8 cellular contexts compared by ENCODE assay signal in genomic region chr7:66741706-66742053, GRCh38. TPM values are rescaled to one million over a fixed set of nuclear protein-coding genes. Genes with fewer than 3 reads are reported as not detected.
A peak's percentile ranks its signal among the peaks of the same experiment; 100 is the strongest.
DNase-seq lines count a peak whose midpoint lies in the region; ATAC-seq and TF ChIP-seq lines count a peak whose summit lies in the region.

No MANE protein-coding gene starts in this region.

- peaks cover under 1 to 11% (median 3%) of the 10 kb centered on the region in 3 donors for H3K36me3 ChIP-seq in tibial artery

- peaks cover 42% of the 10 kb centered on the region for H3K36me3 Mint-ChIP-seq in activated T-cell treated with anti-CD3 and anti-CD28 coated beads, Interleukin-2, amount 50 U/mL, for 24 hours (ENCODE audit: low read depth)
- H3K36me3 Mint-ChIP-seq in activated T-helper 17 cell treated with anti-CD3 and anti-CD28 coated beads, Interleukin-2, amount 50 U/mL, for 72 hours (ENCODE audit: low read depth), result peaks cover 39% of the 10 kb centered on the region

- peaks cover 0 to 46% (median 25%) of the 10 kb centered on the region in 4 donors for H3K4me1 ChIP-seq in tibial artery

- peak overlapping the region; percentile 97 for H3K4me3 Mint-ChIP-seq in activated T-cell treated with anti-CD3 and anti-CD28 coated beads, Interleukin-2, amount 50 U/mL, for 24 hours
- peak overlapping the region; percentile 93 for H3K4me3 Mint-ChIP-seq in activated T-helper 17 cell treated with anti-CD3 and anti-CD28 coated beads, Interleukin-2, amount 50 U/mL, for 72 hours

- TF ChIP-seq CTCF in tibial artery (IDR thresholded peaks at IDR 0.05), result no peak

- intact Hi-C loops in tibial artery (cut with DNase I; ENCODE audit: low total_unique reads), result loop anchor here (2.0 to 5.0 kb wide), 2 partner anchors 113 to 256 kb away; partner anchors contain the start of genes KCTD7, SBDS and TYW1

- ATAC-seq in activated T-helper 17 cell treated with anti-CD3 and anti-CD28 coated beads, Interleukin-2, amount 50 U/mL, for 72 hours (replicated peaks), result no peak
- ATAC-seq in GM18867 (IDR thresholded peaks at IDR 0.05; ENCODE audit: unreplicated experiment), result no peak

- peaks cover 49% of the 10 kb centered on the region for H3K4me1 Mint-ChIP-seq in activated T-cell treated with anti-CD3 and anti-CD28 coated beads, Interleukin-2, amount 50 U/mL, for 24 hours (ENCODE audit: low read depth)
- H3K4me1 Mint-ChIP-seq in activated T-helper 17 cell treated with anti-CD3 and anti-CD28 coated beads, Interleukin-2, amount 50 U/mL, for 72 hours, result peaks cover 8% of the 10 kb centered on the region

- peak overlapping the region; percentile 91 to 92 for H3K4me3 ChIP-seq in tibial artery

- H3K27me3 Mint-ChIP-seq in activated T-cell treated with anti-CD3 and anti-CD28 coated beads, Interleukin-2, amount 50 U/mL, for 24 hours, result no peaks in the 10 kb centered on the region
- no peaks in the 10 kb centered on the region for H3K27me3 Mint-ChIP-seq in activated T-helper 17 cell treated with anti-CD3 and anti-CD28 coated beads, Interleukin-2, amount 50 U/mL, for 72 hours

- no peaks in the 10 kb centered on the region for H3K9me3 ChIP-seq in tibial artery

- no peaks in the 10 kb centered on the region for H3K27me3 ChIP-seq in tibial artery

- peak overlapping the region; percentile 96 for H3K27ac Mint-ChIP-seq in activated T-cell treated with anti-CD3 and anti-CD28 coated beads, Interleukin-2, amount 50 U/mL, for 24 hours
- H3K27ac Mint-ChIP-seq in activated T-helper 17 cell treated with anti-CD3 and anti-CD28 coated beads, Interleukin-2, amount 50 U/mL, for 72 hours, result peak overlapping the region; percentile 91

- no peaks in the 10 kb centered on the region for H3K9me3 Mint-ChIP-seq in activated T-cell treated with anti-CD3 and anti-CD28 coated beads, Interleukin-2, amount 50 U/mL, for 24 hours
- H3K9me3 Mint-ChIP-seq in activated T-helper 17 cell treated with anti-CD3 and anti-CD28 coated beads, Interleukin-2, amount 50 U/mL, for 72 hours, result no peaks in the 10 kb centered on the region

- DNase-seq in activated T-cell treated with anti-CD3 and anti-CD28 coated beads, Interleukin-2, amount 50 U/mL, for 24 hours, result no peak
- no peak for DNase-seq in activated T-cell treated with anti-CD3 and anti-CD28 coated beads, Interleukin-2, amount 50 U/mL, for 1 hour
- DNase-seq in kidney tubule cell (ENCODE audit: low spot score), result peak; percentile 35
- DNase-seq in tibial artery, result no peak
- no peak for DNase-seq in activated effector memory CD4-positive, alpha-beta T cell treated with anti-CD3 and anti-CD28 coated beads, Interleukin-2, amount 50 U/mL, for 16 hours
- no peak for DNase-seq in stimulated activated naive CD4-positive, alpha-beta T cell (lab: John Stamatoyannopoulos, UW)

- H3K27ac ChIP-seq in tibial artery, result peak overlapping the region; percentile 94 to 98

RNA-seq across cellular contexts. Expression of gene RABGEF1, which starts 1.1 kb away (rescaled TPM):
- 10 to 100 TPM; 24.5 to 37.4 TPM for total RNA-seq in activated T-helper 17 cell treated with anti-CD3 and anti-CD28 coated beads, Interleukin-2, amount 50 U/mL, for 72 hours
